Comparison of ENCODE assay signal across 8 cellular contexts in the genomic region with DNA sequence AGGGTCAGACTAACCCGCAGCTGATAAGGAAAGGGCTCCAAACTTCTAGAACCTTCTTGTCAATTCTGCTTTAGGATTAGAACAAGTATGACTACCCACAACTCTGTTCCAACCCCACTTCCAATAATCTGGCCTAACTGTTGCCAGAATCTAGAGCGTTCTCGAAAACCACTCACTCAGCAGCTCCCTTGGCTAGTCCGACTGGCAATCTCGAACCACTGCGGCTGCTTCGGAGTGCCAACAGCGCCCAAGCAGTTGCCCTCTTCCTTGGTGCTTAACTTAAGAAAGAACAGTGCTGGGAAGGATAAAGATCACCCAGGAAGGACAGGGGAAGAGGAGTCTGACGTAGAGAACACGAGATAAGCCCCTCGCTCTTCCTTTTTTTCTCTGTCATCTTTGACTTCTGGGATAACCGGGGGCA. TPM values are rescaled to one million over a fixed set of nuclear protein-coding genes. Genes with fewer than 3 reads are reported as not detected.
DNase-seq lines count a peak whose midpoint lies in the region; ATAC-seq, FAIRE-seq and TF ChIP-seq lines count a peak whose summit lies in the region.

No MANE protein-coding gene starts in this region.

- FAIRE-seq in frontal cortex (lab: Jason Lieb, UNC) (no peak), GM12891 (lab: Jason Lieb, UNC) (no peak)

- no peak for ATAC-seq in HG02610 (IDR thresholded peaks at IDR 0.05; ENCODE audit: unreplicated experiment)

- H3K36me3 ChIP-seq in esophagus squamous epithelium (peaks cover 0 to under 1% (median 0%) of the 10 kb centered on the region in 3 donors), neutrophil (peaks cover 1% of the 10 kb centered on the region)

- TF ChIP-seq CTCF in esophagus squamous epithelium (IDR thresholded peaks at IDR 0.05) (no peak), neutrophil (IDR thresholded peaks at IDR 0.05) (no peak)

- H3K4me1 ChIP-seq in esophagus squamous epithelium (peaks cover 26 to 77% (median 39%) of the 10 kb centered on the region in 3 donors), neutrophil (ENCODE audit: control insufficient read depth in 1 of 2, insufficient read depth in 1 of 2, low read depth in 1 of 2, low read length in 1 of 2) (peaks cover 41 to 44% of the 10 kb centered on the region in 2 experiments)

- no peaks in the 10 kb centered on the region for H3K27me3 ChIP-seq in esophagus squamous epithelium
- H3K27me3 ChIP-seq in neutrophil = no peaks in the 10 kb centered on the region

- H3K27ac ChIP-seq in esophagus squamous epithelium (peak overlapping the region; percentile 94 to 98 (median 96)), neutrophil (peak overlapping the region; percentile 83)

- peak; percentile 74 for DNase-seq in activated effector memory CD4-positive, alpha-beta T cell treated with anti-CD3 and anti-CD28 coated beads, Interleukin-2, amount 50 U/mL, for 16 hours
- no peak for DNase-seq in activated effector memory CD4-positive, alpha-beta T cell treated with Interleukin-2 at 50 U/mL for 16 hours
- DNase-seq in UCSD-AML1 (lab: John Stamatoyannopoulos, UW; ENCODE audit: unreplicated experiment) = peak; percentile 35
- DNase-seq in esophagus squamous epithelium (lab: John Stamatoyannopoulos, UW) = no peak
- no peak for DNase-seq in frontal cortex (ENCODE audit: low spot score in 2 of 2)
- no peak for DNase-seq in GM12891 (ENCODE audit: insufficient read length, low spot score)

- WGBS in esophagus squamous epithelium, 2 donors = 1 to 4% methylated on average over 12 of the region's 12 CpGs

- no peaks in the 10 kb centered on the region for H3K9me3 ChIP-seq in esophagus squamous epithelium
- no peaks in the 10 kb centered on the region for H3K9me3 ChIP-seq in neutrophil

- TF ChIP-seq POLR2A in esophagus squamous epithelium (IDR thresholded peaks at IDR 0.05) (no peak), GM12891 (IDR thresholded peaks at IDR 0.05; ENCODE audit: low read depth, low read length) (no peak)

- intact Hi-C loops in esophagus squamous epithelium (cut with DNase I) = no loop called here

- H3K4me3 ChIP-seq in esophagus squamous epithelium = peak overlapping the region; percentile 75 to 93 (median 88)
- peak overlapping the region; percentile 95 to 99 for H3K4me3 ChIP-seq in neutrophil (ENCODE audit: low read depth in 1 of 2, low read length in 1 of 2)

TF ChIP-seq in GM12891, 5 proteins besides CTCF, POLR2A, EP300 and RAD21:
- TF ChIP-seq POU2F2 (IDR thresholded peaks at IDR 0.05; ENCODE audit: low read depth, low read length) (no peak), SPI1 (IDR thresholded peaks at IDR 0.05; ENCODE audit: low read depth, low read length) (no peak), TAF1 (IDR thresholded peaks at IDR 0.05; ENCODE audit: low read depth, low read length) (no peak), POLR2AphosphoS5 (IDR thresholded peaks at IDR 0.05; ENCODE audit: low read depth, low read length) (no peak), PAX5 (IDR thresholded peaks at IDR 0.05; ENCODE audit: insufficient read depth, low read length, severe bottlenecking) (no peak)

RNA-seq across cellular contexts. Expression of gene DNAJC7, which starts 0.8 kb away (rescaled TPM):
- total RNA-seq in esophagus squamous epithelium (10 to 100 TPM; 42.6 to 82.0 (median 67.2) TPM), frontal cortex (91.3 TPM)
- 101 TPM for polyA plus RNA-seq in GM12891 (2012; ENCODE audit: low read depth, missing spikeins)

RNA-seq across cellular contexts. Expression of gene NKIRAS2, which starts 3.5 kb away (rescaled TPM):
- total RNA-seq in esophagus squamous epithelium (10 to 100 TPM; 34.0 to 48.6 (median 35.7) TPM), frontal cortex (31.4 TPM)
- 22.6 TPM for polyA plus RNA-seq in GM12891 (2012; ENCODE audit: low read depth, missing spikeins)

RNA-seq across cellular contexts. Expression of gene C17orf113, which starts 34.0 kb away (rescaled TPM):
- under 1 TPM in 3 of 4 donors, not detected in 1; 0.35 to 0.57 (median 0.48) TPM for total RNA-seq in esophagus squamous epithelium
- total RNA-seq in frontal cortex = 3.7 TPM
- 0.19 TPM for polyA plus RNA-seq in GM12891 (2012; ENCODE audit: low read depth, missing spikeins)

RNA-seq across cellular contexts. Expression of gene CNP, which starts 49.8 kb away (rescaled TPM):
- total RNA-seq in esophagus squamous epithelium (10 to 100 TPM; 45.3 to 66.0 (median 53.0) TPM), frontal cortex (50.5 TPM)
- 28.4 TPM for polyA plus RNA-seq in GM12891 (2012; ENCODE audit: low read depth, missing spikeins)

Comparison
In these comparisons a context has a peak if more than half of its experiments do, and no peak if none do; other contexts are left out.
1. DNase-seq: peak in activated effector memory CD4-positive, alpha-beta T cell treated with anti-CD3 and anti-CD28 coated beads, Interleukin-2, amount 50 U/mL, for 16 hours (single experiment) and UCSD-AML1 (single experiment); none in activated effector memory CD4-positive, alpha-beta T cell treated with Interleukin-2 at 50 U/mL for 16 hours (single experiment), esophagus squamous epithelium (single experiment), frontal cortex (0 of 2) and GM12891 (single experiment).